Comparison of ENCODE assay signal across 20 cellular contexts in the genomic region with DNA sequence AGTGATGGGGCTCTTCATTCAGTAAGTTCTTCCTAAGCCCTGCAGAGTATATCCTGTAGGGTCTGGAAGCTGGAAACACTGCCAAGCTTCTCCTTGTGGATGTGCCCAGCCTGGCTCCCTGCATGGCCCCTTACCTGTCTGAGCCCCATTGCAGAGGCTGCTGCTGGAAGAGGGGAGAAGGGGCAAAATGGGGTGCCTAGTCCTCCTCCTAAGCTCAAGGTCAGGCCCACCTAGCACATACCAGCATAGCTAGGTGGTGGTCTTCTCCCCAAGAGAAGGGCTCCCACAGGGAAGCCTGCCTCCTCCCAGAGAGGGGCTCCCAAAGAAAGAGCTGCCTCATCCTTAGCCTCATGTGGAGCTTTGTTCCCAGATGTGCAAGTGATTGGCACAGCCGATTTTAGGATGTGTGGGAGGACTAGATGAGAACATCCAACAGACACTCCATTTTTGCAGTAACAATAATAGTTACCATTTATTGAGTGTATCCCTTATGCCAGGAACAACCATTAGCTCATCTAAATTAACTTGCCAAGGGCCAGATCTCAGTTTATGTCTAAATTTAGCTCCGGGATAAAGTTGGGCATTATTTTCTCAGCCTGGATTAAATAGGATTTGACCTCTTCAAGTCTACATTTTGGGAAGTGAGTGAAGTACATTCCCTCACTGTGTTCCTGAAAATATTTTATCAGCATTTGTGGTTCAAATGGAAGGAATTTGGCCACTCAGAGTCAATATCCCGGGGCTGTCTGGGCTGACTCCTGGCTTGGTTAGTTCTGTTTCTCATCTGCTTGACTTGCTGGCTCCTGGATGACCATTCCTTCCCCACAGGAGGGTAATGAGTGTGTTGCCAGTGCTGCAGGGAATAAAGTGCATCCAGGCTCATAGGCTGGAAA.
A peak's percentile ranks its signal among the peaks of the same experiment; 100 is the strongest.
DNase-seq lines count a peak whose midpoint lies in the region; ATAC-seq and TF ChIP-seq lines count a peak whose summit lies in the region.
"Had no signal": no experiment of that assay in that cellular context is flagged by ENCODE, and none has a peak within 500 bp of the region (broad histone marks: within the 10 kb centered on the region; RNA-seq: fewer than 3 reads in every experiment).

No MANE protein-coding gene starts in this region.

- no peaks in the 10 kb centered on the region for H3K27me3 ChIP-seq in sigmoid colon
- H3K27me3 ChIP-seq: BE2C, colonic mucosa had no signal

- peak; percentile 85 for ATAC-seq in SK-N-SH treated with all-trans-retinoic acid at 6 μM for 48 hours
- peak; percentile 58 to 64 for ATAC-seq in left cardiac atrium
- ATAC-seq in HG03457 (IDR thresholded peaks at IDR 0.05; ENCODE audit: unreplicated experiment), result no peak
- ATAC-seq in HG03442 (IDR thresholded peaks at IDR 0.05; ENCODE audit: unreplicated experiment), result no peak
- no peak for ATAC-seq in HG02884 (IDR thresholded peaks at IDR 0.05; ENCODE audit: unreplicated experiment)
- ATAC-seq: stimulated activated naive CD8-positive, alpha-beta T cell treated with anti-CD3 and anti-CD28 coated beads, Interleukin-15, amount 100 ng/mL, for 72 hours had no signal

- H3K9me3 ChIP-seq in sigmoid colon, result no peaks in the 10 kb centered on the region
- H3K9me3 ChIP-seq: BE2C, colonic mucosa had no signal

- no peak for TF ChIP-seq CTCF in sigmoid colon (IDR thresholded peaks at IDR 0.05)

- peak overlapping the region; percentile 65 to 85 (median 75) for H3K27ac ChIP-seq in sigmoid colon
- H3K27ac ChIP-seq: colonic mucosa, RWPE1 had no signal

- peak in 3 of 4 donors; percentile 1 to 51 (median 8) for TF ChIP-seq EP300 in sigmoid colon (IDR thresholded peaks at IDR 0.05)

- peaks cover 0 to 49% (median 28%) of the 10 kb centered on the region in 4 donors for H3K4me1 ChIP-seq in sigmoid colon
- H3K4me1 ChIP-seq: colonic mucosa had no signal

- DNase-seq in EH (ENCODE audit: low read depth), result peak; percentile 97
- DNase-seq in left cardiac atrium, result no peak
- peak; percentile 74 for DNase-seq in sigmoid colon
- no peak for DNase-seq in activated CD4-positive, alpha-beta T cell treated with anti-CD3 and anti-CD28 coated beads, Interleukin-2, amount 50 U/mL, for 1 hour
- DNase-seq: activated naive CD8-positive, alpha-beta T cell treated with anti-CD3 and anti-CD28 coated beads, Interleukin-2, amount 10 ng/mL, durations not matched to agents 7 days and 5 days; activated T-cell treated with anti-CD3 and anti-CD28 coated beads for 4 hours; BE2C; colonic mucosa; DMS153; erythroblast; mammary epithelial cell; NCI-H187 treated with DMSO at 0.1 percent for 48 hours; NCI-H526; occipital lobe; stimulated activated naive CD8-positive, alpha-beta T cell treated with anti-CD3 and anti-CD28 coated beads, Interleukin-15, amount 100 ng/mL, for 72 hours had no signal

- no peaks in the 10 kb centered on the region for H3K36me3 ChIP-seq in sigmoid colon
- H3K36me3 ChIP-seq: BE2C, colonic mucosa had no signal

- no peak overlapping the region for H3K4me3 ChIP-seq in sigmoid colon
- H3K4me3 ChIP-seq: colonic mucosa had no signal

- TF ChIP-seq POLR2A in sigmoid colon (IDR thresholded peaks at IDR 0.05), result no peak

- WGBS in sigmoid colon, 2 donors, result 74 to 84% methylated on average over 3 of the region's 3 CpGs

- intact Hi-C loops in left cardiac atrium (cut with DNase I) (loop anchor here (5.0 to 10.0 kb wide), 3 partner anchors 198 to 251 kb away; partner anchors contain the start of gene KALRN (in 2 of the 2)), sigmoid colon (cut with DNase I) (loop anchor here (5.0 to 10.0 kb wide), 3 partner anchors 111 to 251 kb away; partner anchors contain the start of gene KALRN)

TF ChIP-seq in SK-N-SH treated with all-trans-retinoic acid at 6 μM for 48 hours, 23 proteins besides CTCF, POLR2A, EP300 and RAD21 (continues in another document):
- no peak for TF ChIP-seq PATZ1 (CRISPR knock-in tag; IDR thresholded peaks at IDR 0.05; ENCODE audit: borderline replicate concordance)
- no peak for TF ChIP-seq TSHZ2 (CRISPR knock-in tag; IDR thresholded peaks at IDR 0.05)
- TF ChIP-seq RARB (CRISPR knock-in tag; IDR thresholded peaks at IDR 0.05), result no peak
- no peak for TF ChIP-seq CREB5 (CRISPR knock-in tag; IDR thresholded peaks at IDR 0.05; ENCODE audit: low read depth)
- TF ChIP-seq TOX (CRISPR knock-in tag; IDR thresholded peaks at IDR 0.05; ENCODE audit: borderline replicate concordance), result no peak
- TF ChIP-seq ISL1 (CRISPR knock-in tag; IDR thresholded peaks at IDR 0.05), result peak; percentile 66
- TF ChIP-seq ESRRG (CRISPR knock-in tag; IDR thresholded peaks at IDR 0.05), result 0 out of 2 replicates have a peak, but pooled peaks have one; percentile 4
- no peak for TF ChIP-seq CSRNP3 (CRISPR knock-in tag; IDR thresholded peaks at IDR 0.05)
- no peak for TF ChIP-seq ZC3H10 (CRISPR knock-in tag; IDR thresholded peaks at IDR 0.05)
- TF ChIP-seq TCF4 (CRISPR knock-in tag; IDR thresholded peaks at IDR 0.05; ENCODE audit: borderline replicate concordance), result no peak
- TF ChIP-seq GLIS3 (CRISPR knock-in tag; IDR thresholded peaks at IDR 0.05), result peak; percentile 37; the same call in 1 of the 2 replicates
- no peak for TF ChIP-seq ZNF8 (CRISPR knock-in tag; IDR thresholded peaks at IDR 0.05)
- TF ChIP-seq BACH2 (CRISPR knock-in tag; IDR thresholded peaks at IDR 0.05; ENCODE audit: borderline replicate concordance), result no peak
- no peak for TF ChIP-seq OSR1 (CRISPR knock-in tag; IDR thresholded peaks at IDR 0.05)

Comparison
In these comparisons a context has a peak if more than half of its experiments do, and no peak if none do; other contexts are left out.
1. DNase-seq: peak in EH (single experiment) and sigmoid colon (single experiment); none in left cardiac atrium (single experiment) and activated CD4-positive, alpha-beta T cell treated with anti-CD3 and anti-CD28 coated beads, Interleukin-2, amount 50 U/mL, for 1 hour (single experiment).
2. ATAC-seq: peak in SK-N-SH treated with all-trans-retinoic acid at 6 μM for 48 hours (single experiment) and left cardiac atrium (2 of 2); none in HG03457 (single experiment), HG03442 (single experiment) and HG02884 (single experiment).